Comparison of ENCODE assay signal across 7 cellular contexts in genomic region chr16:69578771-69579170, GRCh38. TPM values are rescaled to one million over a fixed set of nuclear protein-coding genes. Genes with fewer than 3 reads are reported as not detected.
DNase-seq lines count a peak whose midpoint lies in the region; ATAC-seq, FAIRE-seq and TF ChIP-seq lines count a peak whose summit lies in the region.
"Not testable (repeated sequence)": the region's sequence is repeated elsewhere in the genome, so short reads cannot be mapped to it uniquely, and the experiment has no call there.

No MANE protein-coding gene starts in this region.

- CTCF ChIA-PET in A549 (lab: Yijun Ruan, JAX), result interaction anchor here (0.7 to 2.8 kb wide), 3 partner anchors 11 to 68 kb away, joined by 3 to 12 read pairs (median 4); no protein-coding TSS in a partner anchor
- CTCF ChIA-PET in HEK293T (lab: Yijun Ruan, JAX), result not testable (repeated sequence)

- not testable (repeated sequence) for H3K27me3 Mint-ChIP-seq in activated CD4-positive, alpha-beta T cell treated with anti-CD3 and anti-CD28 coated beads, Interleukin-2, amount 10 ng/mL, durations not matched to agents 24 days and 14 days

- TF ChIP-seq POLR2A in A549 (IDR thresholded peaks at IDR 0.05; ENCODE audit: low read length); thyroid gland (IDR thresholded peaks at IDR 0.05): not testable (repeated sequence)

- H3K9me3 ChIP-seq in A549; SK-N-MC (ENCODE audit: low read depth, low read length); left lung; thyroid gland: not testable (repeated sequence)

- 67% methylated on average over 9 of the region's 9 CpGs for WGBS in A549 (ENCODE audit: missing lambda C conversion rate)
- 86 to 87% methylated on average over 9 of the region's 9 CpGs for WGBS in thyroid gland, 2 donors

- H3K9me3 Mint-ChIP-seq in activated CD4-positive, alpha-beta T cell treated with anti-CD3 and anti-CD28 coated beads, Interleukin-2, amount 10 ng/mL, durations not matched to agents 24 days and 14 days, result not testable (repeated sequence)

- H3K4me1 ChIP-seq in A549 (peaks cover 48% of the 10 kb centered on the region), left lung (peaks cover 4 to 38% of the 10 kb centered on the region in 2 donors), thyroid gland (peaks cover 18 to 28% of the 10 kb centered on the region in 2 donors)

- DNase-seq in A549 (ENCODE audit: low read depth in 1 of 2, low spot score in 1 of 2); GM18507 (ENCODE audit: extremely low spot score, insufficient read length, low read depth); HEK293T (ENCODE audit: extremely low spot score); SK-N-MC (ENCODE audit: low read depth, low spot score); thyroid gland: not testable (repeated sequence)
- DNase-seq in activated CD4-positive, alpha-beta T cell treated with anti-CD3 and anti-CD28 coated beads, Interleukin-2, amount 10 ng/mL, durations not matched to agents 24 days and 14 days, result peak; percentile 38
- peak in 1 of 2 donors; percentile 43 for DNase-seq in left lung

- not testable (repeated sequence) for H3K4me3 ChIP-seq in A549; SK-N-MC; left lung; thyroid gland (replicated peaks in 1 of 3)

- H3K27ac ChIP-seq in A549 (0 out of 6 replicates have a peak overlapping the region, but pooled peaks of 1 of the 2 experiments have one; percentile 33), SK-N-MC (peak overlapping the region; percentile 65; the same call in 1 of the 2 replicates), left lung (peak overlapping the region in 1 of 2 donors; percentile 30), thyroid gland (peak overlapping the region in 2 of 3 donors; percentile 4 to 31)

- FAIRE-seq in A549 (lab: Jason Lieb, UNC), result not testable (repeated sequence)
- peak; percentile 12 for FAIRE-seq in GM18507 (lab: Jason Lieb, UNC)

- POLR2A ChIA-PET in A549 (lab: Yijun Ruan, JAX), result interaction anchor here (0.6 kb wide), 2 partner anchors 148 to 252 kb away, joined by 3 to 5 read pairs; partner anchors contain the start of gene NQO1
- POLR2A ChIA-PET in HEK293T (lab: Yijun Ruan, JAX), result not testable (repeated sequence)

- H3K27ac Mint-ChIP-seq in activated CD4-positive, alpha-beta T cell treated with anti-CD3 and anti-CD28 coated beads, Interleukin-2, amount 10 ng/mL, durations not matched to agents 24 days and 14 days, result not testable (repeated sequence)

- TF ChIP-seq CTCF in A549 (IDR thresholded peaks at IDR 0.05); left lung (IDR thresholded peaks at IDR 0.05); thyroid gland (IDR thresholded peaks at IDR 0.05): not testable (repeated sequence)

- TF ChIP-seq EP300 in A549 (IDR thresholded peaks at IDR 0.05), result not testable (repeated sequence)

- H3K36me3 Mint-ChIP-seq in activated CD4-positive, alpha-beta T cell treated with anti-CD3 and anti-CD28 coated beads, Interleukin-2, amount 10 ng/mL, durations not matched to agents 24 days and 14 days (ENCODE audit: low read depth), result peaks cover 16% of the 10 kb centered on the region

- not testable (repeated sequence) for H3K4me3 Mint-ChIP-seq in activated CD4-positive, alpha-beta T cell treated with anti-CD3 and anti-CD28 coated beads, Interleukin-2, amount 10 ng/mL, durations not matched to agents 24 days and 14 days

- not testable (repeated sequence) for H3K36me3 ChIP-seq in SK-N-MC (ENCODE audit: insufficient read depth, low read length); left lung; thyroid gland

- peak in 1 of 2 experiments; percentile 66; a peak in 3 of 6 replicates for ATAC-seq in A549
- peak; percentile 78 for ATAC-seq in left lung

- H3K4me1 Mint-ChIP-seq in activated CD4-positive, alpha-beta T cell treated with anti-CD3 and anti-CD28 coated beads, Interleukin-2, amount 10 ng/mL, durations not matched to agents 24 days and 14 days, result peaks cover 15% of the 10 kb centered on the region

- intact Hi-C loops in activated CD4-positive, alpha-beta T cell treated with anti-CD3 and anti-CD28 coated beads, Interleukin-2, amount 10 ng/mL, durations not matched to agents 24 days and 14 days (cut with micrococcal nuclease); left lung (cut with DNase I); thyroid gland (cut with DNase I): not testable (repeated sequence)

- H3K27me3 ChIP-seq in left lung, thyroid gland: not testable (repeated sequence)

- H3K4me2 ChIP-seq in A549, result peak overlapping the region; percentile 59

- H3K9ac ChIP-seq in SK-N-MC (ENCODE audit: insufficient read length), result not testable (repeated sequence)

- not testable (repeated sequence) for TF ChIP-seq RAD21 in A549 (conservative IDR thresholded peaks at IDR 0.05 in 1 of 2, IDR thresholded peaks at IDR 0.05 in 1 of 2)

TF ChIP-seq in HEK293T, 16 proteins besides CTCF, POLR2A, EP300 and RAD21:
- peak; percentile 49 for TF ChIP-seq ZNF384 (IDR thresholded peaks at IDR 0.05)

RNA-seq across cellular contexts. Expression of gene NFAT5, which starts 13.0 kb away (rescaled TPM):
- polyA plus RNA-seq in A549 (2011; rRNA removed) (45.1 and 48.3 TPM in 2 replicates), A549 (2017; fragmentation: RNase III; extraction: RNeasy Plus Mini Kit Qiagen cat#74134 plus additional on column Dnase treatment) (8.2 to 9.5 TPM (median 8.3 TPM) in 3 replicates)
- polyA plus RNA-seq in A549 (2012; cell fraction: cytosol; rRNA removed), result 3.1 and 4.9 TPM in 2 replicates
- polyA plus RNA-seq in A549 (2012; cell fraction: nucleus; rRNA removed), result 8.0 and 9.6 TPM in 2 replicates
- polyA minus RNA-seq in A549 (2011; rRNA and poly(A)+ RNA removed), result 75.4 and 86.1 TPM in 2 replicates
- total RNA-seq in activated CD4-positive, alpha-beta T cell treated with anti-CD3 and anti-CD28 coated beads, Interleukin-2, amount 10 ng/mL, durations not matched to agents 24 days and 14 days, result 46.3 and 54.6 TPM in 2 replicates
- total RNA-seq in left lung (10 to 100 TPM; 44.8 to 53.5 TPM), thyroid gland (100 to 1,000 TPM in 2 of 4 donors, 10 to 100 TPM in 2; 76.1 to 122 (median 102) TPM)
